26 cellular contexts compared by ENCODE assay signal in genomic region chr10:70964281-70964680, GRCh38.
"Had no signal": no experiment of that assay in that cellular context is flagged by ENCODE, and none has a peak within 500 bp of the region (broad histone marks: within the 10 kb centered on the region; RNA-seq: fewer than 3 reads in every experiment).

No MANE protein-coding gene starts in this region.

- DNase-seq: activated B cell treated with CpG ODN at 0.5 μM for 24 hours; activated CD4-positive, alpha-beta T cell treated with anti-CD3 and anti-CD28 coated beads for 1 hour; activated CD4-positive, alpha-beta T cell treated with anti-CD3 and anti-CD28 coated beads, Interleukin-2, amount 10 ng/mL, durations not matched to agents 24 days and 14 days; activated CD4-positive, alpha-beta T cell treated with anti-CD3 and anti-CD28 coated beads, Interleukin-2, amount 50 U/mL, for 48 hours; activated CD8-positive, alpha-beta memory T cell treated with anti-CD3 and anti-CD28 coated beads, Interleukin-2, amount 10 ng/mL, durations not matched to agents 7 days and 5 days; activated effector memory CD4-positive, alpha-beta T cell treated with Interleukin-2 at 50 U/mL for 16 hours; activated naive CD4-positive, alpha-beta T cell; activated T-cell treated with anti-CD3 and anti-CD28 coated beads, Interleukin-2, amount 50 U/mL, for 24 hours; central memory CD4-positive, alpha-beta T cell; MG63; MV-4-11; NCI-H1092 treated with DMSO at 0.1 percent for 48 hours; NCI-H1436; NCI-H1694 treated with DMSO at 0.1 percent for 48 hours; NCI-H2029 treated with DMSO at 0.1 percent for 48 hours; NCI-H345; NCI-H510A; NCI-H526 treated with DMSO at 0.1 percent for 48 hours; T-cell; T-helper 2 cell; T1000 had no signal

- FAIRE-seq: TTC549 had no signal

- H3K27ac ChIP-seq: breast epithelium, SK-N-MC had no signal

- H3K9me3 ChIP-seq: breast epithelium, MG63 had no signal

- H3K4me3 ChIP-seq: breast epithelium, MG63, SK-N-MC had no signal

- H3K9me3 Mint-ChIP-seq: activated B cell treated with CpG ODN at 0.5 μM for 24 hours; activated CD4-positive, alpha-beta T cell treated with anti-CD3 and anti-CD28 coated beads, Interleukin-2, amount 10 ng/mL, durations not matched to agents 24 days and 14 days; activated naive CD4-positive, alpha-beta T cell treated with anti-CD3 and anti-CD28 coated beads, Interleukin-2, amount 50 U/mL, for 24 hours; activated T-cell treated with anti-CD3 and anti-CD28 coated beads, Interleukin-2, amount 50 U/mL, for 24 hours; activated T-helper 1 cell treated with anti-CD3 and anti-CD28 coated beads, Interleukin-12 subunit alpha, Interleukin-12 subunit beta, Interleukin-2, Interleukin-4 antibody, amounts not matched to agents 30 ng/mL and 10 ng/mL and 1 ng/mL, durations not matched to agents 14 hours and 24 hours and 36 hours; T-cell had no signal

- H3K27ac Mint-ChIP-seq: activated B cell treated with CpG ODN at 0.5 μM for 24 hours; activated CD4-positive, alpha-beta T cell treated with anti-CD3 and anti-CD28 coated beads, Interleukin-2, amount 10 ng/mL, durations not matched to agents 24 days and 14 days; activated CD8-positive, alpha-beta memory T cell treated with anti-CD3 and anti-CD28 coated beads, Interleukin-2, amount 10 ng/mL, durations not matched to agents 7 days and 5 days; activated naive CD4-positive, alpha-beta T cell treated with anti-CD3 and anti-CD28 coated beads, Interleukin-2, amount 50 U/mL, for 24 hours; activated T-cell treated with anti-CD3 and anti-CD28 coated beads, Interleukin-2, amount 50 U/mL, for 24 hours; activated T-helper 1 cell treated with anti-CD3 and anti-CD28 coated beads, Interleukin-12 subunit alpha, Interleukin-12 subunit beta, Interleukin-2, Interleukin-4 antibody, amounts not matched to agents 30 ng/mL and 10 ng/mL and 1 ng/mL, durations not matched to agents 14 hours and 24 hours and 36 hours; T-cell had no signal

- H3K36me3 Mint-ChIP-seq: activated CD8-positive, alpha-beta memory T cell treated with anti-CD3 and anti-CD28 coated beads, Interleukin-2, amount 10 ng/mL, durations not matched to agents 7 days and 5 days; activated naive CD4-positive, alpha-beta T cell treated with anti-CD3 and anti-CD28 coated beads, Interleukin-2, amount 50 U/mL, for 24 hours; T-cell had no signal

- H3K27me3 Mint-ChIP-seq: activated CD4-positive, alpha-beta T cell treated with anti-CD3 and anti-CD28 coated beads, Interleukin-2, amount 10 ng/mL, durations not matched to agents 24 days and 14 days had no signal

- ATAC-seq: activated CD8-positive, alpha-beta memory T cell treated with anti-CD3 and anti-CD28 coated beads, Interleukin-2, amount 10 ng/mL, durations not matched to agents 7 days and 5 days; T-cell had no signal

- H3K36me3 ChIP-seq: breast epithelium, MG63 had no signal

- H3K27me3 ChIP-seq: MG63 had no signal

- H3K4me3 Mint-ChIP-seq: activated B cell treated with CpG ODN at 0.5 μM for 24 hours; activated CD4-positive, alpha-beta T cell treated with anti-CD3 and anti-CD28 coated beads, Interleukin-2, amount 10 ng/mL, durations not matched to agents 24 days and 14 days; activated CD8-positive, alpha-beta memory T cell treated with anti-CD3 and anti-CD28 coated beads, Interleukin-2, amount 10 ng/mL, durations not matched to agents 7 days and 5 days; activated naive CD4-positive, alpha-beta T cell treated with anti-CD3 and anti-CD28 coated beads, Interleukin-2, amount 50 U/mL, for 24 hours; activated T-cell treated with anti-CD3 and anti-CD28 coated beads, Interleukin-2, amount 50 U/mL, for 24 hours; activated T-helper 1 cell treated with anti-CD3 and anti-CD28 coated beads, Interleukin-12 subunit alpha, Interleukin-12 subunit beta, Interleukin-2, Interleukin-4 antibody, amounts not matched to agents 30 ng/mL and 10 ng/mL and 1 ng/mL, durations not matched to agents 14 hours and 24 hours and 36 hours; T-cell had no signal

- H3K4me1 Mint-ChIP-seq: activated B cell treated with CpG ODN at 0.5 μM for 24 hours; activated CD8-positive, alpha-beta memory T cell treated with anti-CD3 and anti-CD28 coated beads, Interleukin-2, amount 10 ng/mL, durations not matched to agents 7 days and 5 days; activated naive CD4-positive, alpha-beta T cell treated with anti-CD3 and anti-CD28 coated beads, Interleukin-2, amount 50 U/mL, for 24 hours; T-cell had no signal

- H3K4me1 ChIP-seq: breast epithelium had no signal
